Comparison of ENCODE assay signal across 15 cellular contexts in genomic region chr20:34995696-34996095, GRCh38. TPM values are rescaled to one million over a fixed set of nuclear protein-coding genes. Genes with fewer than 3 reads are reported as not detected.
A peak's percentile ranks its signal among the peaks of the same experiment; 100 is the strongest.
DNase-seq lines count a peak whose midpoint lies in the region; ATAC-seq and TF ChIP-seq lines count a peak whose summit lies in the region.
"Had no signal": no experiment of that assay in that cellular context is flagged by ENCODE, and none has a peak within 500 bp of the region (broad histone marks: within the 10 kb centered on the region; RNA-seq: fewer than 3 reads in every experiment).

No MANE protein-coding gene starts in this region.

- H3K4me1 ChIP-seq in SJCRH30 (peaks cover 9% of the 10 kb centered on the region; the same call in 1 of the 2 replicates), gastrocnemius medialis (peaks cover 13 to 15% of the 10 kb centered on the region in 2 donors)

- peak overlapping the region; percentile 30 to 86 for H3K27ac Mint-ChIP-seq in activated naive CD4-positive, alpha-beta T cell treated with anti-CD3 and anti-CD28 coated beads, Interleukin-2, amount 50 U/mL, for 72 hours
- peak overlapping the region; percentile 57 for H3K27ac Mint-ChIP-seq in endothelial cell (ENCODE audit: unreplicated experiment)

- ATAC-seq in activated naive CD4-positive, alpha-beta T cell treated with anti-CD3 and anti-CD28 coated beads, Interleukin-2, amount 50 U/mL, for 72 hours, result no peak
- ATAC-seq in gastrocnemius medialis (no peak), GM21515 (IDR thresholded peaks at IDR 0.05; ENCODE audit: unreplicated experiment) (no peak)
- ATAC-seq: GM12878, HCT116 had no signal

- peaks cover 0 to 6% of the 10 kb centered on the region in 2 donors for H3K36me3 Mint-ChIP-seq in activated naive CD4-positive, alpha-beta T cell treated with anti-CD3 and anti-CD28 coated beads, Interleukin-2, amount 50 U/mL, for 72 hours
- H3K36me3 Mint-ChIP-seq in endothelial cell (ENCODE audit: low read depth, unreplicated experiment), result peaks cover 37% of the 10 kb centered on the region

- H3K4me3 Mint-ChIP-seq in endothelial cell (ENCODE audit: unreplicated experiment), result peak overlapping the region; percentile 56
- H3K4me3 Mint-ChIP-seq: CD4-positive, alpha-beta memory T cell had no signal

- intact Hi-C loops in gastrocnemius medialis (cut with DNase I; ENCODE audit: low total_unique reads), result no loop called here

- H3K36me3 ChIP-seq in SJCRH30 (peaks cover 32% of the 10 kb centered on the region), gastrocnemius medialis (peaks cover 0 to 40% of the 10 kb centered on the region in 2 donors)

- TF ChIP-seq POLR2A in gastrocnemius medialis (IDR thresholded peaks at IDR 0.05), result no peak

- no peaks in the 10 kb centered on the region for H3K27me3 ChIP-seq in SJCRH30
- no peaks in the 10 kb centered on the region for H3K27me3 ChIP-seq in gastrocnemius medialis
- H3K27me3 ChIP-seq: BE2C had no signal

- peaks cover 20% of the 10 kb centered on the region for H3K27me3 Mint-ChIP-seq in endothelial cell (ENCODE audit: unreplicated experiment)
- H3K27me3 Mint-ChIP-seq: CD4-positive, alpha-beta memory T cell had no signal

- H3K9me3 ChIP-seq in SJCRH30 (replicated peaks) (no peaks in the 10 kb centered on the region), gastrocnemius medialis (no peaks in the 10 kb centered on the region)
- H3K9me3 ChIP-seq: BE2C had no signal

- H3K4me3 ChIP-seq in SJCRH30, result no peak overlapping the region
- no peak overlapping the region for H3K4me3 ChIP-seq in gastrocnemius medialis
- H3K4me3 ChIP-seq: GM12878, GM23248 had no signal

- H3K4me1 Mint-ChIP-seq in endothelial cell (ENCODE audit: unreplicated experiment), result peaks cover 5% of the 10 kb centered on the region

- DNase-seq in activated naive CD4-positive, alpha-beta T cell treated with anti-CD3 and anti-CD28 coated beads, Interleukin-2, amount 50 U/mL, for 72 hours (ENCODE audit: low spot score in 2 of 2), result no peak
- no peak for DNase-seq in activated naive CD4-positive, alpha-beta T cell treated with Interleukin-2 at 50 U/mL for 16 hours
- no peak for DNase-seq in SJCRH30
- DNase-seq in endothelial cell (ENCODE audit: low spot score), result no peak
- DNase-seq in gastrocnemius medialis, result no peak
- DNase-seq in activated CD4-positive, CD25-positive, alpha-beta regulatory T cell treated with anti-CD3 and anti-CD28 coated beads, Interleukin-2, amount 50 U/mL, for 72 hours, result no peak
- DNase-seq: BE2C; CD4-positive, alpha-beta memory T cell; DMS79; GM23248 had no signal

- H3K9me3 Mint-ChIP-seq in activated naive CD4-positive, alpha-beta T cell treated with anti-CD3 and anti-CD28 coated beads, Interleukin-2, amount 50 U/mL, for 72 hours, result no peaks in the 10 kb centered on the region
- H3K9me3 Mint-ChIP-seq in endothelial cell (ENCODE audit: unreplicated experiment), result no peaks in the 10 kb centered on the region

- in situ Hi-C loops in gastrocnemius medialis (cut with MboI; ENCODE audit: low sequenced_read_pairs in 4 of 4), result no loop called here

- TF ChIP-seq CTCF in endothelial cell (IDR thresholded peaks at IDR 0.05; ENCODE audit: unreplicated experiment), result no peak
- no peak for TF ChIP-seq CTCF in gastrocnemius medialis (IDR thresholded peaks at IDR 0.05 in 4 of 5, conservative IDR thresholded peaks at IDR 0.05 in 1 of 5)

- H3K27ac ChIP-seq in SJCRH30 (peak overlapping the region; percentile 38), gastrocnemius medialis (peak overlapping the region; percentile 72 to 91 (median 81))
- H3K27ac ChIP-seq: C4-2B, GM23248 had no signal

RNA-seq across cellular contexts. Expression of gene MYH7B, which starts 40.0 kb away (rescaled TPM):
- under 1 TPM in 1 of 2 donors, not detected in 1; 0.70 TPM for total RNA-seq in activated naive CD4-positive, alpha-beta T cell treated with anti-CD3 and anti-CD28 coated beads, Interleukin-2, amount 50 U/mL, for 72 hours
- 0.02 and 0.10 TPM in 2 replicates for total RNA-seq in SJCRH30 (2014; rRNA removed; shearing (Covaris generic))
- total RNA-seq in endothelial cell (ENCODE audit: unreplicated experiment), result 0.51 TPM
- 1 to 10 TPM; 1.6 to 8.5 (median 3.3) TPM for total RNA-seq in gastrocnemius medialis
- total RNA-seq: A172 had no signal

RNA-seq across cellular contexts. Expression of gene GSS, which starts 40.1 kb away (rescaled TPM):
- 10 to 100 TPM; 59.7 to 74.2 TPM for total RNA-seq in activated naive CD4-positive, alpha-beta T cell treated with anti-CD3 and anti-CD28 coated beads, Interleukin-2, amount 50 U/mL, for 72 hours
- 52.8 and 53.8 TPM in 2 replicates for total RNA-seq in SJCRH30 (2014; rRNA removed; shearing (Covaris generic))
- 48.3 TPM for total RNA-seq in endothelial cell (ENCODE audit: unreplicated experiment)
- total RNA-seq in gastrocnemius medialis, result 10 to 100 TPM; 14.1 to 33.0 (median 23.8) TPM
